1 cellular context compared by ENCODE assay signal in genomic region chr15:68681836-68682235, GRCh38.
TF ChIP-seq lines count a peak whose summit lies in the region.

No MANE protein-coding gene starts in this region.

TF ChIP-seq in GM23338, 12 proteins besides CTCF, POLR2A, EP300 and RAD21 (continued from another document):
- no peak for TF ChIP-seq ZNF462 (CRISPR knock-in tag; IDR thresholded peaks at IDR 0.05)
- no peak for TF ChIP-seq ZNF331 (CRISPR knock-in tag; IDR thresholded peaks at IDR 0.05; ENCODE audit: low read depth)
- TF ChIP-seq JUNB (IDR thresholded peaks at IDR 0.05; ENCODE audit: unreplicated experiment), result no peak
- TF ChIP-seq, protein P1, sequence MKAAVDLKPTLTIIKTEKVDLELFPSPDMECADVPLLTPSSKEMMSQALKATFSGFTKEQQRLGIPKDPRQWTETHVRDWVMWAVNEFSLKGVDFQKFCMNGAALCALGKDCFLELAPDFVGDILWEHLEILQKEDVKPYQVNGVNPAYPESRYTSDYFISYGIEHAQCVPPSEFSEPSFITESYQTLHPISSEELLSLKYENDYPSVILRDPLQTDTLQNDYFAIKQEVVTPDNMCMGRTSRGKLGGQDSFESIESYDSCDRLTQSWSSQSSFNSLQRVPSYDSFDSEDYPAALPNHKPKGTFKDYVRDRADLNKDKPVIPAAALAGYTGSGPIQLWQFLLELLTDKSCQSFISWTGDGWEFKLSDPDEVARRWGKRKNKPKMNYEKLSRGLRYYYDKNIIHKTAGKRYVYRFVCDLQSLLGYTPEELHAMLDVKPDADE (IDR thresholded peaks at IDR 0.05), result no peak
